ENCODE assay signal across 1 cellular context in the genomic region with DNA sequence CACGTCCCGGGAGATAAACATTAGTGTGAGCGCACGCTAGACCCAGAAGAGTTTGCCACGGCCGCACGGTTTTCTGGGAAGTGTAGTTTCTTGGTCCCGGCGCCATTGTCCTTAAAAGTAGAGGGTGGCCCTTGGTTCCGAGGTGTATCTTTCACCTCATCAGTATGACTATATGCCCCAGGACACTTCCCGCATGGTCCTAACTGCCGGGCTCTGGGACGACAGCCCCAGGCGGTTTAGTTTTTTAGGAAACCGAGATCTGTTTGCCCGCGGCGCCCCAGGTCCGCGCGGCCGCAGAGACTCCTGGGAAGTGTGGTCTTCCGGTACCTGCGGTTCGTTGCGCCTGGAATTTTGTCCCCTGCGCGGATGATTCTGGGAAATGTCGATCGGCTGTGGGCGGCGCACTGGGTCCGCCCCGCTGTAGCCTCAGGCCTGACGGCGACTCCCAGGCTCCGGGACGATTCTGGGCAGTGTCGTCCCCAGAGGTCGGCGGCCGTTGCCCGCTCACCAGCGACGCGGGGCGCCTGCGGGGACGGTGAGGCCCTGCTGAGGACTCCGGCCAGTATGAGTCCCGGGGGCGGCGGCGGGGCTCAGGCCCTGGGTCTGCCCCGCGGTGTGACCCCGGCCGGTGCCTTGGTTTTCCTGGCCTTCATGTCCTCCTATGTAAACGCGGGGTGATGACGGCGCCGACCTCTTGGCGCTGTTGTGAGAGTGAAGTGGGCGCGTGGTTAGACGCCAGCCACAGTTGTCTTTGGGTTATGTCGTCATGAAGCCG.
A peak's percentile ranks its signal among the peaks of the same experiment; 100 is the strongest.
TF ChIP-seq lines count a peak whose summit lies in the region.

Gene ZNF181, plus strand, starts transcription at position 418 of the 775 bp plus-strand sequence. CDS start 795 bp downstream, outside the sequence.

TF ChIP-seq in K562, 482 proteins besides CTCF, POLR2A, EP300 and RAD21 (continued from another document and continues in another):
- TF ChIP-seq MAZ (CRISPR knock-in tag; conservative IDR thresholded peaks at IDR 0.05 in 1 of 2, IDR thresholded peaks at IDR 0.05 in 1 of 2): peak; percentile 52 to 88; a peak in 3 of 4 replicates
- peak; percentile 99 for TF ChIP-seq POLR2G (IDR thresholded peaks at IDR 0.05; ENCODE audit: low read depth, low read length)
- no peak; the same call in 1 of the 2 replicates for TF ChIP-seq RAD51 (IDR thresholded peaks at IDR 0.05; ENCODE audit: borderline replicate concordance, low read depth)
- TF ChIP-seq RBBP5 (IDR thresholded peaks at IDR 0.05; ENCODE audit: borderline replicate concordance, insufficient read depth, low read length, poor library complexity, severe bottlenecking): peak; percentile 87
- peak; percentile 35; the same call in 1 of the 2 replicates for TF ChIP-seq ZNF316 (IDR thresholded peaks at IDR 0.05)
- TF ChIP-seq CBX8 (IDR thresholded peaks at IDR 0.05; ENCODE audit: borderline replicate concordance, extremely low read depth, low read depth, low read length, poor library complexity, severe bottlenecking): no peak
- no peak for TF ChIP-seq ZNF253 (CRISPR knock-in tag; conservative IDR thresholded peaks at IDR 0.05)
- TF ChIP-seq ZNF507 (tag; conservative IDR thresholded peaks at IDR 0.05): no peak
- peak; percentile 86 to 98 for TF ChIP-seq TEAD1 (CRISPR knock-in tag; IDR thresholded peaks at IDR 0.05)
- no peak for TF ChIP-seq ZNF830 (CRISPR knock-in tag; IDR thresholded peaks at IDR 0.05)
- TF ChIP-seq NR2C1 (IDR thresholded peaks at IDR 0.05): peak; percentile 77
- peak; percentile 86 for TF ChIP-seq NR2C1 (tag; IDR thresholded peaks at IDR 0.05)
- no peak for TF ChIP-seq ZNF696 (CRISPR knock-in tag; conservative IDR thresholded peaks at IDR 0.05)
- TF ChIP-seq ZNF263 (CRISPR knock-in tag; IDR thresholded peaks at IDR 0.05; ENCODE audit: borderline replicate concordance): no peak
- TF ChIP-seq SREBF1 (IDR thresholded peaks at IDR 0.05; ENCODE audit: borderline replicate concordance, low read depth, low read length): no peak
- peak; percentile 77; the same call in 1 of the 2 replicates for TF ChIP-seq CTBP1 (IDR thresholded peaks at IDR 0.05; ENCODE audit: borderline replicate concordance)
- no peak for TF ChIP-seq ZNF699 (CRISPR knock-in tag; IDR thresholded peaks at IDR 0.05; ENCODE audit: insufficient replicate concordance)
- TF ChIP-seq SP1 (CRISPR knock-in tag; IDR thresholded peaks at IDR 0.05): peak; percentile 88
- no peak for TF ChIP-seq MECOM (CRISPR knock-in tag; IDR thresholded peaks at IDR 0.05)
- TF ChIP-seq, protein P1, sequence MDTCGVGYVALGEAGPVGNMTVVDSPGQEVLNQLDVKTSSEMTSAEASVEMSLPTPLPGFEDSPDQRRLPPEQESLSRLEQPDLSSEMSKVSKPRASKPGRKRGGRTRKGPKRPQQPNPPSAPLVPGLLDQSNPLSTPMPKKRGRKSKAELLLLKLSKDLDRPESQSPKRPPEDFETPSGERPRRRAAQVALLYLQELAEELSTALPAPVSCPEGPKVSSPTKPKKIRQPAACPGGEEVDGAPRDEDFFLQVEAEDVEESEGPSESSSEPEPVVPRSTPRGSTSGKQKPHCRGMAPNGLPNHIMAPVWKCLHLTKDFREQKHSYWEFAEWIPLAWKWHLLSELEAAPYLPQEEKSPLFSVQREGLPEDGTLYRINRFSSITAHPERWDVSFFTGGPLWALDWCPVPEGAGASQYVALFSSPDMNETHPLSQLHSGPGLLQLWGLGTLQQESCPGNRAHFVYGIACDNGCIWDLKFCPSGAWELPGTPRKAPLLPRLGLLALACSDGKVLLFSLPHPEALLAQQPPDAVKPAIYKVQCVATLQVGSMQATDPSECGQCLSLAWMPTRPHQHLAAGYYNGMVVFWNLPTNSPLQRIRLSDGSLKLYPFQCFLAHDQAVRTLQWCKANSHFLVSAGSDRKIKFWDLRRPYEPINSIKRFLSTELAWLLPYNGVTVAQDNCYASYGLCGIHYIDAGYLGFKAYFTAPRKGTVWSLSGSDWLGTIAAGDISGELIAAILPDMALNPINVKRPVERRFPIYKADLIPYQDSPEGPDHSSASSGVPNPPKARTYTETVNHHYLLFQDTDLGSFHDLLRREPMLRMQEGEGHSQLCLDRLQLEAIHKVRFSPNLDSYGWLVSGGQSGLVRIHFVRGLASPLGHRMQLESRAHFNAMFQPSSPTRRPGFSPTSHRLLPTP (IDR thresholded peaks at IDR 0.05; ENCODE audit: borderline replicate concordance, extremely low read depth, insufficient read length): no peak
- TF ChIP-seq MYNN (IDR thresholded peaks at IDR 0.05): 0 out of 2 replicates have a peak, but pooled peaks have one; percentile 5
- no peak for TF ChIP-seq MYNN (CRISPR knock-in tag; IDR thresholded peaks at IDR 0.05)
- TF ChIP-seq, protein P2, sequence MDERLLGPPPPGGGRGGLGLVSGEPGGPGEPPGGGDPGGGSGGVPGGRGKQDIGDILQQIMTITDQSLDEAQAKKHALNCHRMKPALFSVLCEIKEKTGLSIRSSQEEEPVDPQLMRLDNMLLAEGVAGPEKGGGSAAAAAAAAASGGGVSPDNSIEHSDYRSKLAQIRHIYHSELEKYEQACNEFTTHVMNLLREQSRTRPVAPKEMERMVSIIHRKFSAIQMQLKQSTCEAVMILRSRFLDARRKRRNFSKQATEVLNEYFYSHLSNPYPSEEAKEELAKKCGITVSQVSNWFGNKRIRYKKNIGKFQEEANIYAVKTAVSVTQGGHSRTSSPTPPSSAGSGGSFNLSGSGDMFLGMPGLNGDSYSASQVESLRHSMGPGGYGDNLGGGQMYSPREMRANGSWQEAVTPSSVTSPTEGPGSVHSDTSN (CRISPR knock-in tag; IDR thresholded peaks at IDR 0.05; ENCODE audit: low read depth): no peak
- TF ChIP-seq, protein P2 (tag; conservative IDR thresholded peaks at IDR 0.05; ENCODE audit: low read depth): no peak
- TF ChIP-seq, protein P3, sequence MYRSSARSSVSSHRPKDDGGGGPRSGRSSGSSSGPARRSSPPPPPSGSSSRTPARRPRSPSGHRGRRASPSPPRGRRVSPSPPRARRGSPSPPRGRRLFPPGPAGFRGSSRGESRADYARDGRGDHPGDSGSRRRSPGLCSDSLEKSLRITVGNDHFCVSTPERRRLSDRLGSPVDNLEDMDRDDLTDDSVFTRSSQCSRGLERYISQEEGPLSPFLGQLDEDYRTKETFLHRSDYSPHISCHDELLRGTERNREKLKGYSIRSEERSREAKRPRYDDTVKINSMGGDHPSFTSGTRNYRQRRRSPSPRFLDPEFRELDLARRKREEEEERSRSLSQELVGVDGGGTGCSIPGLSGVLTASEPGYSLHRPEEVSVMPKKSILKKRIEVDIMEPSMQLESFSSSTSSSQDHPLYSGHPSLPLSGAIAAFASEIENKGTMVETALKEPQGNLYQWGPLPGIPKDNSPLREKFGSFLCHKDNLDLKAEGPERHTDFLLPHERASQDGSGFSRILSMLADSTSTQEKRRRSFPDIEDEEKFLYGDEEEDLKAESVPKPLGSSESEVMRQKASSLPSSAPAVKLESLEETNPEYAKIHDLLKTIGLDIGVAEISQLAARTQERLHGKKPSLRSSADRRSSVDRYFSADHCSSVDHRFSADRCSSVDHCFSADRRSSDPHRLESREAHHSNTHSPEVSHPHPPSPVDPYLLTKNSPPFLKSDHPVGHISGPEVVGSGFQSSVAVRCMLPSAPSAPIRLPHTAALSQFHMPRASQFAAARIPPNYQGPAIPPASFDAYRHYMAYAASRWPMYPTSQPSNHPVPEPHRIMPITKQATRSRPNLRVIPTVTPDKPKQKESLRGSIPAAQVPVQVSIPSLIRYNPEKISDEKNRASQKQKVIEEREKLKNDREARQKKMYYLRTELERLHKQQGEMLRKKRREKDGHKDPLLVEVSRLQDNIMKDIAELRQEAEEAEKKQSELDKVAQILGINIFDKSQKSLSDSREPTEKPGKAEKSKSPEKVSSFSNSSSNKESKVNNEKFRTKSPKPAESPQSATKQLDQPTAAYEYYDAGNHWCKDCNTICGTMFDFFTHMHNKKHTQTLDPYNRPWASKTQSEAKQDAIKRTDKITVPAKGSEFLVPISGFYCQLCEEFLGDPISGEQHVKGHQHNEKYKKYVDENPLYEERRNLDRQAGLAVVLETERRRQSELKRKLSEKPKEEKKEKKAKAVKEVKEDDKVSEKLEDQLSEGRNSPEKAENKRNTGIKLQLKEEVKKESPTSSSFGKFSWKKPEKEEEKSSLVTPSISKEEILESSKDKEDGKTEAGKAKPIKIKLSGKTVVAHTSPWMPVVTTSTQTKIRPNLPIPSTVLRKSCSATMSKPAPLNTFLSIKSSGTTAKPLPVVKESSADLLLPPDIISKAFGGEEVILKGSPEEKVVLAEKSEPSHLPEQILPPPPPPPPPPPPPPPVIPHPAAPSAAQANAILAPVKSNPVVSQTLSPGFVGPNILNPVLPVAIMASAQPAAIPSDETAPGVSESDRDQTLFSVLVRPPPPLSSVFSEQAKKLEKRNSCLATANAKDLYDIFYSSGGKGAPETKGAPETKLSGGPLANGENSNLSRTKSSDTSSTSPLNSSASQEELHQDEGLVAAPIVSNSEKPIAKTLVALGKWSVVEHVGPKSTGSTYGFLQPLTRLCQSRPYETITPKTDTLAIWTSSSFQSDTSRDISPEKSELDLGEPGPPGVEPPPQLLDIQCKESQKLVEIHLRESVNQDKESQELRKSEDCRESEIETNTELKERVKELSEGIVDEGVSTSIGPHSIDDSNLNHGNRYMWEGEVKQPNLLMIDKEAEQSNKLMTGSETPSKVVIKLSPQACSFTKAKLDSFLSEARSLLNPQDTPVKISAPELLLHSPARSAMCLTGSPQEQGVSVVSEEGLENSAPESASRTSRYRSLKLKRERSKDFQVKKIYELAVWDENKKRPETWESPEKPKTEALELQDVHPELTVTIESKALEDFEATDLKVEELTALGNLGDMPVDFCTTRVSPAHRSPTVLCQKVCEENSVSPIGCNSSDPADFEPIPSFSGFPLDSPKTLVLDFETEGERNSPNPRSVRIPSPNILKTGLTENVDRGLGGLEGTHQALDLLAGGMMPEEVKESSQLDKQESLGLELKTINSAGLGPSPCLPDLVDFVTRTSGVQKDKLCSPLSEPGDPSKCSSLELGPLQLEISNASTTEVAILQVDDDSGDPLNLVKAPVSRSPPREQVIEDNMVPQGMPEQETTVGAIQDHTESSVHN (IDR thresholded peaks at IDR 0.05; ENCODE audit: borderline replicate concordance in 1 of 2, low read depth in 1 of 2): no peak
- no peak for TF ChIP-seq MEF2D (tag; conservative IDR thresholded peaks at IDR 0.05; ENCODE audit: low read depth)
- peak; percentile 77 to 92 (median 87) for TF ChIP-seq YY1 (IDR thresholded peaks at IDR 0.05; ENCODE audit: borderline replicate concordance in 1 of 3, control insufficient read depth in 1 of 3, extremely low read depth in 1 of 3, insufficient read depth in 3 of 3, insufficient read length in 1 of 3, insufficient replicate concordance in 2 of 3, low read depth in 1 of 3, low read length in 2 of 3)
- TF ChIP-seq CTCFL (IDR thresholded peaks at IDR 0.05; ENCODE audit: borderline replicate concordance, insufficient read depth, low read depth, low read length, poor library complexity, severe bottlenecking): no peak
- TF ChIP-seq ZBTB12 (CRISPR knock-in tag; IDR thresholded peaks at IDR 0.05): peak; percentile 96
- TF ChIP-seq MTA1 (IDR thresholded peaks at IDR 0.05; ENCODE audit: borderline replicate concordance): peak; percentile 99
- peak; percentile 65 for TF ChIP-seq CCNT2 (IDR thresholded peaks at IDR 0.05; ENCODE audit: borderline replicate concordance, extremely low read depth, insufficient read length, low read depth, low read length)
- no peak for TF ChIP-seq BCL6 (CRISPR knock-in tag; IDR thresholded peaks at IDR 0.05)
- no peak for TF ChIP-seq KDM2B (CRISPR knock-in tag; IDR thresholded peaks at IDR 0.05)
- TF ChIP-seq, protein P4, sequence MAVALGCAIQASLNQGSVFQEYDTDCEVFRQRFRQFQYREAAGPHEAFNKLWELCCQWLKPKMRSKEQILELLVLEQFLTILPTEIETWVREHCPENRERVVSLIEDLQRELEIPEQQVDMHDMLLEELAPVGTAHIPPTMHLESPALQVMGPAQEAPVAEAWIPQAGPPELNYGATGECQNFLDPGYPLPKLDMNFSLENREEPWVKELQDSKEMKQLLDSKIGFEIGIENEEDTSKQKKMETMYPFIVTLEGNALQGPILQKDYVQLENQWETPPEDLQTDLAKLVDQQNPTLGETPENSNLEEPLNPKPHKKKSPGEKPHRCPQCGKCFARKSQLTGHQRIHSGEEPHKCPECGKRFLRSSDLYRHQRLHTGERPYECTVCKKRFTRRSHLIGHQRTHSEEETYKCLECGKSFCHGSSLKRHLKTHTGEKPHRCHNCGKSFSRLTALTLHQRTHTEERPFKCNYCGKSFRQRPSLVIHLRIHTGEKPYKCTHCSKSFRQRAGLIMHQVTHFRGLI (CRISPR knock-in tag; IDR thresholded peaks at IDR 0.05): no peak
- no peak for TF ChIP-seq RBM34 (IDR thresholded peaks at IDR 0.05; ENCODE audit: borderline replicate concordance, insufficient read depth, low read length)
